19 cellular contexts compared by ENCODE assay signal in genomic region chr1:213623103-213623581, GRCh38.
DNase-seq lines count a peak whose midpoint lies in the region; ATAC-seq, FAIRE-seq and TF ChIP-seq lines count a peak whose summit lies in the region.
"Had no signal": no experiment of that assay in that cellular context is flagged by ENCODE, and none has a peak within 500 bp of the region (broad histone marks: within the 10 kb centered on the region; RNA-seq: fewer than 3 reads in every experiment).

No MANE protein-coding gene starts in this region.

- H3K4me2 ChIP-seq in GM12878 (ENCODE audit: control insufficient read depth, insufficient read depth), result no peak overlapping the region

- H3K79me2 ChIP-seq in GM12878 (ENCODE audit: control insufficient read depth, insufficient read depth, low read length), result no peaks in the 10 kb centered on the region

- in situ Hi-C loops in GM12878 (cut with MboI), result no loop called here

- no peak for FAIRE-seq in GM12878 (lab: Jason Lieb, UNC)

- CTCF ChIA-PET in GM12878 (lab: Yijun Ruan, JAX), result no interaction called here

- no peak for TF ChIP-seq POLR2A in GM12878 (IDR thresholded peaks at IDR 0.05; ENCODE audit: low read depth, low read length)
- no peak for TF ChIP-seq POLR2A in erythroblast (IDR thresholded peaks at IDR 0.05; ENCODE audit: low read length)

- no peak overlapping the region for H3K4me3 ChIP-seq in GM12878
- H3K4me3 ChIP-seq: Peyer's patch, prostate gland, spleen had no signal

- RAD21 ChIA-PET in GM12878 (lab: Charles Lee; ENCODE audit: unreplicated experiment), result no interaction called here

- H3K36me3 ChIP-seq in GM12878 (ENCODE audit: control insufficient read depth in 2 of 2, insufficient read depth in 2 of 2, low read length in 1 of 2), result no peaks in the 10 kb centered on the region
- H3K36me3 ChIP-seq: Peyer's patch, prostate gland, spleen had no signal

- intact Hi-C loops in GM12878 (cut with micrococcal nuclease; ENCODE audit: unreplicated experiment), result no loop called here

- SMC1A ChIA-PET in GM12878 (lab: Charles Lee; ENCODE audit: uncharacterized antibody, unreplicated experiment), result no interaction called here

- DNase-seq in Daoy (ENCODE audit: low read depth) (peak; percentile 50), GM12878 (ENCODE audit: low read depth, low spot score) (peak; percentile 4), activated gamma-delta T cell (lab: John Stamatoyannopoulos, UW) (no peak), erythroblast (lab: John Stamatoyannopoulos, UW) (no peak), NCI-H1048 (lab: John Stamatoyannopoulos, UW) (no peak)
- DNase-seq: activated effector memory CD4-positive, alpha-beta T cell treated with anti-CD3 and anti-CD28 coated beads, Interleukin-2, amount 50 U/mL, for 16 hours; Calu3; central memory CD4-positive, alpha-beta T cell; glutamatergic neuron; H7; NCI-H2081; NCI-H524; Peyer's patch; spleen had no signal

- no peaks in the 10 kb centered on the region; the same call in 1 of the 2 replicates for H3K4me1 ChIP-seq in GM12878 (ENCODE audit: control insufficient read depth, insufficient read depth, low read length)
- H3K4me1 ChIP-seq: Peyer's patch, prostate gland, spleen had no signal

- no peak overlapping the region for H3K9ac ChIP-seq in GM12878 (ENCODE audit: control insufficient read depth, insufficient read depth, low read length)

- no peak overlapping the region for H3K27ac ChIP-seq in GM12878 (ENCODE audit: control insufficient read depth, insufficient read depth)
- H3K27ac ChIP-seq: Peyer's patch, prostate gland, spleen had no signal

- peak; percentile 19 for ATAC-seq in GM19455 (IDR thresholded peaks at IDR 0.05; ENCODE audit: unreplicated experiment)
- peak; percentile 27 for ATAC-seq in HG03442 (IDR thresholded peaks at IDR 0.05; ENCODE audit: unreplicated experiment)
- peak; percentile 72 for ATAC-seq in GM12878
- ATAC-seq in GM21423 (IDR thresholded peaks at IDR 0.05; ENCODE audit: unreplicated experiment), result no peak
- ATAC-seq: esophagus mucosa had no signal

- 1% methylated on average over 9 of the region's 9 CpGs for WGBS in GM12878 (ENCODE audit: insufficient coverage, insufficient replicate concordance, low lambda C conversion rate, missing lambda C conversion rate)

- H4K20me1 ChIP-seq in GM12878 (ENCODE audit: control insufficient read depth, insufficient read depth), result no peaks in the 10 kb centered on the region

- no peaks in the 10 kb centered on the region; the same call in 2 of the 3 replicates for H3K9me3 ChIP-seq in GM12878 (replicated peaks; ENCODE audit: control insufficient read depth, insufficient read depth, low read length)
- H3K9me3 ChIP-seq: Peyer's patch, prostate gland had no signal

- no peak for TF ChIP-seq RAD21 in GM12878 (IDR thresholded peaks at IDR 0.05; ENCODE audit: insufficient read depth, low read depth, low read length)

- TF ChIP-seq EP300 in GM12878 (IDR thresholded peaks at IDR 0.05; ENCODE audit: borderline replicate concordance in 1 of 2, control insufficient read depth in 1 of 2, low read depth in 2 of 2, low read length in 2 of 2), result no peak

- TF ChIP-seq CTCF in GM12878 (IDR thresholded peaks at IDR 0.05 in 2 of 3, conservative IDR thresholded peaks at IDR 0.05 in 1 of 3; ENCODE audit: control insufficient read depth in 2 of 3, extremely low read depth in 1 of 3, insufficient read depth in 1 of 3, low read depth in 3 of 3, low read length in 3 of 3), result no peak

- POLR2A ChIA-PET in GM12878 (lab: Charles Lee), result no interaction called here

- no TSS peak for BruUV-seq in GM12878 (replicated peaks; lab: Mats Ljungman, UMichigan)

- H3K27me3 ChIP-seq in GM12878 (replicated peaks in 1 of 2; ENCODE audit: control insufficient read depth in 2 of 2, insufficient read depth in 2 of 2, low read length in 1 of 2), result peaks cover 0 to 5% of the 10 kb centered on the region in 2 experiments; a peak in 2 of 4 replicates
- H3K27me3 ChIP-seq: Peyer's patch, spleen had no signal

- no peak overlapping the region for H2AFZ ChIP-seq in GM12878 (ENCODE audit: control insufficient read depth, low read depth, low read length)

TF ChIP-seq in GM12878, 131 proteins besides CTCF, POLR2A, EP300 and RAD21:
- TF ChIP-seq ZBED1 (IDR thresholded peaks at IDR 0.05; ENCODE audit: borderline replicate concordance) (no peak), ATF2 (IDR thresholded peaks at IDR 0.05; ENCODE audit: low read length) (no peak), MEF2B (IDR thresholded peaks at IDR 0.05; ENCODE audit: partially characterized antibody, poor library complexity, severe bottlenecking) (no peak), PKNOX1 (IDR thresholded peaks at IDR 0.05) (0 out of 2 replicates have a peak, but pooled peaks have one; percentile 26)

Comparison
In these comparisons a context has a peak if more than half of its experiments do, and no peak if none do; other contexts are left out.
1. DNase-seq: peak in Daoy (single experiment) and GM12878 (single experiment); none in activated gamma-delta T cell (single experiment), erythroblast (0 of 2) and NCI-H1048 (single experiment).